8 cellular contexts compared by ENCODE assay signal in the genomic region with DNA sequence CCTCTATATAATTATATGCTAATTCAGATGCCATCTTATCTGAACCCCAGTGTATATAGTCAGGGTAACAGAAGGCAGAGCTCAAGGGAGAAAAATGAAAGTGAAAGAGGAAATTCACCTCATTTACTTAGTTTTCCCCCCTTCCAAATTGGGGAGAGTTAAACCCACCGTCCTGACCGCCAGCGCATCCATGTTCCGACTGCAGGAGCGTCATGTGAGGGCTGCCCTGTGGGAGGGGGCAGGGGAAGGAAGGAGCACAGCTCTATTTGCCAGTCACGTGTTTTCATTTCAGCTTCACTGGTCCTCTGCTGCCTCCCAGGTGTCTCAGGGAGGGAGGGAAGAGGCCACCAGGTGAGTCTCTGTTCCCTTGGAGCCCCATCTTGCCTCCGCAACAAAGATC.
DNase-seq lines count a peak whose midpoint lies in the region; ATAC-seq and TF ChIP-seq lines count a peak whose summit lies in the region.

No MANE protein-coding gene starts in this region.

- H3K4me1 ChIP-seq in parathyroid adenoma: no peaks in the 10 kb centered on the region

- ATAC-seq in GM18861 (IDR thresholded peaks at IDR 0.05; ENCODE audit: unreplicated experiment) (no peak), HG03280 (IDR thresholded peaks at IDR 0.05; ENCODE audit: unreplicated experiment) (no peak), HG03521 (IDR thresholded peaks at IDR 0.05; ENCODE audit: unreplicated experiment) (no peak)

- DNase-seq in NCI-H526 (lab: John Stamatoyannopoulos, UW): peak; percentile 30 to 63
- DNase-seq in activated gamma-delta T cell treated with anti-CD3 and anti-CD28 coated beads, Interleukin-2, amount 50 U/mL, for 16 hours (ENCODE audit: low read depth): peak; percentile 20
- no peak for DNase-seq in GOT3 (lab: John Stamatoyannopoulos, UW)

- H3K27me3 ChIP-seq in parathyroid adenoma (ENCODE audit: control insufficient read depth, insufficient read depth, low read length): no peaks in the 10 kb centered on the region

- TF ChIP-seq CTCF in parathyroid adenoma (IDR thresholded peaks at IDR 0.05): no peak

- no peaks in the 10 kb centered on the region for H3K36me3 ChIP-seq in parathyroid adenoma (ENCODE audit: control insufficient read depth, insufficient read depth, low read length)

- TF ChIP-seq POLR2A in GM19099 (IDR thresholded peaks at IDR 0.05; ENCODE audit: extremely low read depth, insufficient read length, low read depth): peak; percentile 22

- H2AFZ ChIP-seq in parathyroid adenoma: peak overlapping the region; percentile 63

- H3K4me2 ChIP-seq in parathyroid adenoma (ENCODE audit: low read length): no peak overlapping the region

- no peaks in the 10 kb centered on the region for H3K9me3 ChIP-seq in parathyroid adenoma (ENCODE audit: control insufficient read depth, low read length)

- H3K79me2 ChIP-seq in parathyroid adenoma: peaks cover 3% of the 10 kb centered on the region

- H3K4me3 ChIP-seq in parathyroid adenoma (ENCODE audit: low read depth, low read length): no peak overlapping the region

- H3K9ac ChIP-seq in parathyroid adenoma: no peak overlapping the region

- no peak overlapping the region for H3K27ac ChIP-seq in parathyroid adenoma
